ENCODE assay signal across 25 cellular contexts in the genomic region with DNA sequence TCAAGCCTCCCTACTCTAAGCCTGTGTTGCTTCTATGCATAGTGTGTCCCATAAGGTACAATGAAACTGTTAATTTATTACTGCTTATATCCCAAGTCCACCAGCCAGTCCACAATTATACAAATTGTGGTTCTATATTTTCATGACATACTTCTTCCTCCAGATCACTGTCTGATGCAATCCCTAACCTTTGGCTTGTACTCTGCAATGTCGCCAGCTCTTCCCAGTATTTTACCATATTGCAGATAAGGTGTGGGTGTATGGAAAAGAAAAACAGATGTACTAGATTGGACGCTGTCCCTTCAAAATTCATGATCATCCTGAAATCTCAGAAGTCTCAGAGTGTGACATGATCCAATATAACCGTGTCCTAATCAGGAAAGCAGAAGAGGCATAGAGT.
"Had no signal": no experiment of that assay in that cellular context is flagged by ENCODE, and none has a peak within 500 bp of the region (broad histone marks: within the 10 kb centered on the region; RNA-seq: fewer than 3 reads in every experiment).

No MANE protein-coding gene starts in this region.

- H3K9ac ChIP-seq: SK-N-SH had no signal

- H3K4me1 Mint-ChIP-seq: activated naive CD4-positive, alpha-beta T cell treated with anti-CD3 and anti-CD28 coated beads, Interleukin-2, amount 10 ng/mL, durations not matched to agents 7 days and 5 days; activated naive CD8-positive, alpha-beta T cell treated with anti-CD3 and anti-CD28 coated beads for 36 hours had no signal

- H3K4me3 ChIP-seq: Peyer's patch, SJCRH30 had no signal

- H3K4me2 ChIP-seq: SK-N-SH had no signal

- DNase-seq: activated CD4-positive, alpha-beta T cell treated with anti-CD3 and anti-CD28 coated beads for 4 hours; activated CD8-positive, alpha-beta memory T cell treated with anti-CD3 and anti-CD28 coated beads, Interleukin-2, amount 50 U/mL, for 4 hours; activated CD8-positive, alpha-beta T cell treated with anti-CD3 and anti-CD28 coated beads for 36 hours; activated gamma-delta T cell treated with Interleukin-2 at 50 U/mL for 16 hours; activated naive CD4-positive, alpha-beta T cell treated with anti-CD3 and anti-CD28 coated beads, Interleukin-2, amount 10 ng/mL, durations not matched to agents 7 days and 5 days; activated naive CD8-positive, alpha-beta T cell treated with anti-CD3 and anti-CD28 coated beads for 36 hours; activated T-cell treated with anti-CD3 and anti-CD28 coated beads, Interleukin-2, amount 50 U/mL, for 72 hours; central memory CD4-positive, alpha-beta T cell; MM.1S; NCI-H1105 treated with DMSO at 0.1 percent for 48 hours; NCI-H1436 treated with DMSO at 0.1 percent for 48 hours; NCI-H187; NCI-H345; NCI-H510A; NCI-H526 treated with DMSO at 0.1 percent for 48 hours; NK-92 treated with Interleukin-12 subunit alpha and Interleukin-12 subunit beta, amount 100 ng/mL, for 24 hours; Peyer's patch; Right ventricle myocardium superior; SJCRH30; SK-N-SH; T-helper 1 cell had no signal

- H3K4me1 ChIP-seq: Peyer's patch, SJCRH30 had no signal

- ATAC-seq: activated CD4-positive, CD25-positive, alpha-beta regulatory T cell treated with anti-CD3 and anti-CD28 coated beads, Interleukin-2, amount 50 U/mL, for 24 hours; activated CD8-positive, alpha-beta T cell treated with anti-CD3 and anti-CD28 coated beads for 36 hours; activated T-cell treated with anti-CD3 and anti-CD28 coated beads, Interleukin-2, amount 50 U/mL, for 72 hours had no signal

- H3K36me3 Mint-ChIP-seq: activated naive CD4-positive, alpha-beta T cell treated with anti-CD3 and anti-CD28 coated beads, Interleukin-2, amount 10 ng/mL, durations not matched to agents 7 days and 5 days; activated naive CD8-positive, alpha-beta T cell treated with anti-CD3 and anti-CD28 coated beads for 36 hours had no signal

- H3K9me3 Mint-ChIP-seq: activated CD8-positive, alpha-beta T cell treated with anti-CD3 and anti-CD28 coated beads for 36 hours; activated naive CD4-positive, alpha-beta T cell treated with anti-CD3 and anti-CD28 coated beads, Interleukin-2, amount 10 ng/mL, durations not matched to agents 7 days and 5 days; activated naive CD8-positive, alpha-beta T cell treated with anti-CD3 and anti-CD28 coated beads for 36 hours; activated T-helper 2 cell treated with anti-CD3 and anti-CD28 coated beads, Interferon-gamma antibody, Interleukin-2, Interleukin-4, amounts not matched to agents 10 μg/mL and 5 μg/mL and 100 μg/mL, durations not matched to agents 14 hours and 24 hours and 36 hours had no signal

- H3K27me3 ChIP-seq: Peyer's patch, SJCRH30 had no signal

- H3K27ac Mint-ChIP-seq: activated CD8-positive, alpha-beta T cell treated with anti-CD3 and anti-CD28 coated beads for 36 hours; activated naive CD4-positive, alpha-beta T cell treated with anti-CD3 and anti-CD28 coated beads, Interleukin-2, amount 10 ng/mL, durations not matched to agents 7 days and 5 days; activated naive CD8-positive, alpha-beta T cell treated with anti-CD3 and anti-CD28 coated beads for 36 hours; activated T-cell treated with anti-CD3 and anti-CD28 coated beads, Interleukin-2, amount 50 U/mL, for 72 hours; activated T-helper 2 cell treated with anti-CD3 and anti-CD28 coated beads, Interferon-gamma antibody, Interleukin-2, Interleukin-4, amounts not matched to agents 10 μg/mL and 5 μg/mL and 100 μg/mL, durations not matched to agents 14 hours and 24 hours and 36 hours had no signal

- H3K27ac ChIP-seq: Peyer's patch, RWPE1, SJCRH30 had no signal

- H3K36me3 ChIP-seq: Peyer's patch, SJCRH30 had no signal

- H3K27me3 Mint-ChIP-seq: activated CD8-positive, alpha-beta T cell treated with anti-CD3 and anti-CD28 coated beads for 36 hours; activated naive CD4-positive, alpha-beta T cell treated with anti-CD3 and anti-CD28 coated beads, Interleukin-2, amount 10 ng/mL, durations not matched to agents 7 days and 5 days; activated naive CD8-positive, alpha-beta T cell treated with anti-CD3 and anti-CD28 coated beads for 36 hours had no signal

- FAIRE-seq: bronchial epithelial cell had no signal

- H3K4me3 Mint-ChIP-seq: activated CD8-positive, alpha-beta T cell treated with anti-CD3 and anti-CD28 coated beads for 36 hours; activated naive CD4-positive, alpha-beta T cell treated with anti-CD3 and anti-CD28 coated beads, Interleukin-2, amount 10 ng/mL, durations not matched to agents 7 days and 5 days; activated naive CD8-positive, alpha-beta T cell treated with anti-CD3 and anti-CD28 coated beads for 36 hours; activated T-cell treated with anti-CD3 and anti-CD28 coated beads, Interleukin-2, amount 50 U/mL, for 72 hours had no signal

- H3K9me3 ChIP-seq: Peyer's patch, SJCRH30, SK-N-SH had no signal
